ENCODE assay signal across 9 cellular contexts in the genomic region with DNA sequence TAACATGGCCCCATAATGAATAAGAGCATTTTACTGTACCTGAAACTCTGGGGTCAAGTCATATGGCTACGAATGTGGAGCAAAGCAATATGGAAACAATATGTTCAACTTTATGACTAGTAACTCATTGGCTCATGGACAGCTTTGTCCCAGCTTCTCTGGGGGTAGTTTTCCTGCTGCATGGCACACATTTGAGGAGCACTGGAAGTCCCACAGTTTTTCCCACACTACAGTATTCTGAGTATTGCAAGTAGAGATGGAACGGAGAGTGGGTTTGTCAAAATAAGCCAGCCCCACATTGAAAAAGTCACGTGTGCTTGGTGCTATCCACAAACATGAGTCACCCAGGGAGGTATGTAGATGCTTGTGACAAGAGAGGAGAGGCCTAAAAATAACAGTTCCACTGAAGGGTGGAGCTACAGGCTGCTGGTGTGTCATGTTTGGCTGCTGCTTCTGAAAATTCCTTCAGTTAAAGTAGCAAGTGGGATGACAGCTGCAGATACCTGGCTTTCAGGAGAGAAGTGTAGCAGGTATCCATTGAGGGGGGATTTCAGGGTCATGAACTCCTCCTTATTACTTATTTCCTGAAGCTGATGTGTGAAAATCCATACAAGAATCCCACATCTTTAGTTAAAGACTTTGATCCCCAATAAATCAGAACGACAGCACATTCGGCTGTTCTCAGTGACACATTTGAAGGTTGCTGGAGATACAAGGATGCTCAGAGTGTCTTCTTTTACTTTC. TPM values are rescaled to one million over a fixed set of nuclear protein-coding genes. Genes with fewer than 3 reads are reported as not detected.
A peak's percentile ranks its signal among the peaks of the same experiment; 100 is the strongest.
DNase-seq lines count a peak whose midpoint lies in the region; ATAC-seq and TF ChIP-seq lines count a peak whose summit lies in the region.
"Had no signal": no experiment of that assay in that cellular context is flagged by ENCODE, and none has a peak within 500 bp of the region (broad histone marks: within the 10 kb centered on the region; RNA-seq: fewer than 3 reads in every experiment).

No MANE protein-coding gene starts in this region.

- ATAC-seq in gastroesophageal sphincter (peak; percentile 94), GM21515 (IDR thresholded peaks at IDR 0.05; ENCODE audit: unreplicated experiment) (no peak)

- H3K27ac ChIP-seq in SJSA1 (peak overlapping the region; percentile 100), gastroesophageal sphincter (peak overlapping the region; percentile 26 to 70 (median 62))

- H3K4me3 ChIP-seq in SJSA1 (peak overlapping the region; percentile 7; the same call in 1 of the 2 replicates), gastroesophageal sphincter (no peak overlapping the region), skeletal muscle cell (ENCODE audit: low read depth, low read length) (no peak overlapping the region)

- H3K36me3 ChIP-seq in SJSA1 (no peaks in the 10 kb centered on the region), gastroesophageal sphincter (no peaks in the 10 kb centered on the region)

- WGBS in gastroesophageal sphincter (ENCODE audit: low coverage in 1 of 2), 2 donors, result 30 to 45% methylated on average over 4 of the region's 5 CpGs

- peaks cover 9% of the 10 kb centered on the region for H3K9me3 ChIP-seq in SJSA1 (replicated peaks)
- no peaks in the 10 kb centered on the region for H3K9me3 ChIP-seq in gastroesophageal sphincter

- no peak for TF ChIP-seq EP300 in gastroesophageal sphincter (IDR thresholded peaks at IDR 0.05)

- DNase-seq in GM04504 (ENCODE audit: low read depth) (peak; percentile 90), SJSA1 (ENCODE audit: low read depth in 1 of 2, low spot score in 2 of 2) (peak; percentile 89 to 95), skeletal muscle cell (ENCODE audit: low read depth) (peak; percentile 82), DMS153 (lab: John Stamatoyannopoulos, UW) (no peak)
- no peak for DNase-seq in stimulated activated CD4-positive, alpha-beta T cell treated with anti-CD3 and anti-CD28 coated beads, Interleukin-15, amount 100 ng/mL, for 24 hours
- DNase-seq in activated T-cell treated with anti-CD3 and anti-CD28 coated beads, Interleukin-2, amount 50 U/mL, for 48 hours, result no peak
- DNase-seq: SHP77 treated with DMSO at 0.1 percent for 48 hours had no signal

- TF ChIP-seq POLR2A in gastroesophageal sphincter (IDR thresholded peaks at IDR 0.05), result no peak

- H3K27me3 ChIP-seq in SJSA1 (replicated peaks) (no peaks in the 10 kb centered on the region), gastroesophageal sphincter (no peaks in the 10 kb centered on the region)

- H3K4me1 ChIP-seq in SJSA1 (replicated peaks), result peaks cover 61% of the 10 kb centered on the region
- peaks cover 7 to 46% (median 25%) of the 10 kb centered on the region in 3 donors for H3K4me1 ChIP-seq in gastroesophageal sphincter

- no peak for TF ChIP-seq CTCF in gastroesophageal sphincter (IDR thresholded peaks at IDR 0.05)

RNA-seq across cellular contexts. Expression of a gene that starts 48.3 kb away (rescaled TPM):
- 0.11 TPM in 1 of 2 replicates, not detected in the other for total RNA-seq in SJSA1 (2014; rRNA removed; shearing (Covaris generic))
- not detected for total RNA-seq in gastroesophageal sphincter

Comparison
In these comparisons a context has a peak if more than half of its experiments do, and no peak if none do; other contexts are left out.
1. DNase-seq: peak in GM04504 (single experiment), SJSA1 (2 of 2) and skeletal muscle cell (single experiment); none in DMS153 (single experiment), stimulated activated CD4-positive, alpha-beta T cell treated with anti-CD3 and anti-CD28 coated beads, Interleukin-15, amount 100 ng/mL, for 24 hours (single experiment) and activated T-cell treated with anti-CD3 and anti-CD28 coated beads, Interleukin-2, amount 50 U/mL, for 48 hours (0 of 2).